Comparison of ENCODE assay signal across 27 cellular contexts in genomic region chr15:75483961-75484360, GRCh38.
"Had no signal": no experiment of that assay in that cellular context is flagged by ENCODE, and none has a peak within 500 bp of the region (broad histone marks: within the 10 kb centered on the region; RNA-seq: fewer than 3 reads in every experiment).

No MANE protein-coding gene starts in this region.

- H3K9ac ChIP-seq: neural progenitor cell, parathyroid adenoma, SK-N-SH had no signal

- H3K4me1 ChIP-seq: breast epithelium, foreskin keratinocyte, left lung, lower lobe of right lung, neural progenitor cell, parathyroid adenoma, vagina had no signal

- ATAC-seq: esophagus mucosa, foreskin keratinocyte, left lung, lower lobe of right lung, natural killer cell, right cardiac atrium had no signal

- DNase-seq: activated CD4-positive, alpha-beta memory T cell treated with anti-CD3 and anti-CD28 coated beads, Interleukin-2, amount 10 ng/mL, durations not matched to agents 7 days and 5 days; activated CD4-positive, alpha-beta T cell treated with anti-CD3 and anti-CD28 coated beads for 1 hour; activated CD4-positive, alpha-beta T cell treated with anti-CD3 and anti-CD28 coated beads, Interleukin-2, amount 10 ng/mL, durations not matched to agents 7 days and 5 days; activated gamma-delta T cell; activated naive CD4-positive, alpha-beta T cell treated with anti-CD3 and anti-CD28 coated beads, Interleukin-2, amount 10 ng/mL, durations not matched to agents 7 days and 5 days; amygdala; central memory CD4-positive, alpha-beta T cell; effector memory CD4-positive, alpha-beta T cell; foreskin keratinocyte; left lung; lower lobe of right lung; mesenchymal stem cell; natural killer cell; occipital lobe; right cardiac atrium; SK-N-SH; stimulated activated CD4-positive, alpha-beta T cell treated with anti-CD3 and anti-CD28 coated beads, Interleukin-2, amount 100 ng/mL, for 48 hours; SW 1271; upper lobe of left lung had no signal

- H3K27ac ChIP-seq: breast epithelium, foreskin keratinocyte, left lung, lower lobe of right lung, neural progenitor cell, parathyroid adenoma, thyroid gland, vagina had no signal

- H3K27me3 Mint-ChIP-seq: activated CD4-positive, alpha-beta memory T cell treated with anti-CD3 and anti-CD28 coated beads, Interleukin-2, amount 10 ng/mL, durations not matched to agents 7 days and 5 days; activated CD4-positive, alpha-beta T cell treated with anti-CD3 and anti-CD28 coated beads, Interleukin-2, amount 10 ng/mL, durations not matched to agents 7 days and 5 days; activated naive CD4-positive, alpha-beta T cell treated with anti-CD3 and anti-CD28 coated beads, Interleukin-2, amount 10 ng/mL, durations not matched to agents 7 days and 5 days; stimulated activated naive CD8-positive, alpha-beta T cell treated with anti-CD3 and anti-CD28 coated beads, Interleukin-15, Interleukin-2, amounts not matched to agents 100 ng/mL and 50 ng/mL, for 24 hours had no signal

- H3K4me1 Mint-ChIP-seq: activated naive CD4-positive, alpha-beta T cell treated with anti-CD3 and anti-CD28 coated beads, Interleukin-2, amount 10 ng/mL, durations not matched to agents 7 days and 5 days; neural progenitor cell had no signal

- H3K27me3 ChIP-seq: breast epithelium, foreskin keratinocyte, left lung, neural progenitor cell, thyroid gland, upper lobe of left lung, vagina had no signal

- H3K9me3 ChIP-seq: breast epithelium, left lung, lower lobe of right lung, SK-N-SH, thyroid gland, upper lobe of left lung, vagina had no signal

- H3K27ac Mint-ChIP-seq: activated CD4-positive, alpha-beta T cell treated with anti-CD3 and anti-CD28 coated beads, Interleukin-2, amount 10 ng/mL, durations not matched to agents 7 days and 5 days; activated naive CD4-positive, alpha-beta T cell treated with anti-CD3 and anti-CD28 coated beads, Interleukin-2, amount 10 ng/mL, durations not matched to agents 7 days and 5 days; neural progenitor cell; stimulated activated naive CD8-positive, alpha-beta T cell treated with anti-CD3 and anti-CD28 coated beads, Interleukin-15, Interleukin-2, amounts not matched to agents 100 ng/mL and 50 ng/mL, for 24 hours; T-helper 1 cell treated with Interleukin-12 subunit alpha and Interleukin-12 subunit beta and Interleukin-4 antibody, amounts not matched to agents 30 μg/mL and 1 μg/mL, for 36 hours had no signal

- H3K36me3 ChIP-seq: breast epithelium, vagina had no signal

- H3K4me3 ChIP-seq: breast epithelium, left lung, lower lobe of right lung, neural progenitor cell, thyroid gland, upper lobe of left lung, vagina had no signal

- H3K9me3 Mint-ChIP-seq: activated CD4-positive, alpha-beta memory T cell treated with anti-CD3 and anti-CD28 coated beads, Interleukin-2, amount 10 ng/mL, durations not matched to agents 7 days and 5 days; activated CD4-positive, alpha-beta T cell treated with anti-CD3 and anti-CD28 coated beads, Interleukin-2, amount 10 ng/mL, durations not matched to agents 7 days and 5 days; activated naive CD4-positive, alpha-beta T cell treated with anti-CD3 and anti-CD28 coated beads, Interleukin-2, amount 10 ng/mL, durations not matched to agents 7 days and 5 days; natural killer cell; stimulated activated naive CD8-positive, alpha-beta T cell treated with anti-CD3 and anti-CD28 coated beads, Interleukin-15, Interleukin-2, amounts not matched to agents 100 ng/mL and 50 ng/mL, for 24 hours; T-helper 1 cell treated with Interleukin-12 subunit alpha and Interleukin-12 subunit beta and Interleukin-4 antibody, amounts not matched to agents 30 μg/mL and 1 μg/mL, for 36 hours had no signal

- H3K36me3 Mint-ChIP-seq: natural killer cell had no signal

- H3K4me2 ChIP-seq: neural progenitor cell, SK-N-SH had no signal

- H3K4me3 Mint-ChIP-seq: activated CD4-positive, alpha-beta memory T cell treated with anti-CD3 and anti-CD28 coated beads, Interleukin-2, amount 10 ng/mL, durations not matched to agents 7 days and 5 days; activated CD4-positive, alpha-beta T cell treated with anti-CD3 and anti-CD28 coated beads, Interleukin-2, amount 10 ng/mL, durations not matched to agents 7 days and 5 days; activated naive CD4-positive, alpha-beta T cell treated with anti-CD3 and anti-CD28 coated beads, Interleukin-2, amount 10 ng/mL, durations not matched to agents 7 days and 5 days; natural killer cell; neural progenitor cell; stimulated activated naive CD8-positive, alpha-beta T cell treated with anti-CD3 and anti-CD28 coated beads, Interleukin-15, Interleukin-2, amounts not matched to agents 100 ng/mL and 50 ng/mL, for 24 hours; T-helper 1 cell treated with Interleukin-12 subunit alpha and Interleukin-12 subunit beta and Interleukin-4 antibody, amounts not matched to agents 30 μg/mL and 1 μg/mL, for 36 hours had no signal

- H3K79me2 ChIP-seq: parathyroid adenoma had no signal

- H2AFZ ChIP-seq: neural progenitor cell, parathyroid adenoma had no signal
